Comparison of ENCODE assay signal across 23 cellular contexts in the genomic region with DNA sequence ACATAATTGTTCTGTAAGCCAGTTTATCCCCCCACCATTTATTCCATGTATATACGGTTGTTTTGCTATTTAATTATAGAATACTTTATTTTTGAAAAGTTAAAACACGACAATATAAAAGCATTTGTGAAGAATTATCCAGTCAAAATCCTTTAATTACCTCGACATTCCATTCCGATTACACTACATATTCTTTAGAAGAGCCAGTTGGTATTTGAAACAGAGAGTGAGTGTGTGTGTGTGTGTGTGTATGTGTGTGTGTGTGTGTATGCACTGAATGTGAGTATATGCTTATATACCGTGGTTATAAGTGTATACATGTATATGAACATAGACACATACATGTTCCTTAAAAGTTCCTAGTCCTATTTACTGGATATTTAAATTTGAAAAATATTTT.
DNase-seq lines count a peak whose midpoint lies in the region; TF ChIP-seq lines count a peak whose summit lies in the region.
"Had no signal": no experiment of that assay in that cellular context is flagged by ENCODE, and none has a peak within 500 bp of the region (broad histone marks: within the 10 kb centered on the region; RNA-seq: fewer than 3 reads in every experiment).

No MANE protein-coding gene starts in this region.

- H3K4me3 ChIP-seq in mammary epithelial cell (replicated peaks in 1 of 3; ENCODE audit: insufficient read depth in 1 of 3, low read depth in 2 of 3, low read length in 3 of 3) (no peak overlapping the region), mesendoderm (ENCODE audit: low read length) (no peak overlapping the region)
- H3K4me3 ChIP-seq: A549, gastroesophageal sphincter, GM12878 had no signal

- H3K9ac ChIP-seq in mammary epithelial cell (ENCODE audit: insufficient read depth, low read length) (no peak overlapping the region), mesendoderm (ENCODE audit: low read length) (no peak overlapping the region)

- H3K18ac ChIP-seq in mesendoderm (ENCODE audit: low read length), result no peak overlapping the region

- H4K8ac ChIP-seq in mesendoderm (ENCODE audit: low read depth, low read length), result no peak overlapping the region

- no peak overlapping the region for H3K4ac ChIP-seq in mesendoderm (ENCODE audit: low read depth, low read length)

- DNase-seq in ACHN (peak; percentile 4), mammary epithelial cell (peak; percentile 14), mesendoderm (peak; percentile 14), NCI-H2171 treated with DMSO at 0.1 percent for 48 hours (lab: John Stamatoyannopoulos, UW) (no peak), NCI-H2196 (lab: John Stamatoyannopoulos, UW; ENCODE audit: unreplicated experiment) (no peak), inferior parietal cortex (ENCODE audit: extremely low spot score) (no peak)
- no peak for DNase-seq in stimulated activated CD4-positive, alpha-beta T cell treated with anti-CD3 and anti-CD28 coated beads, Interleukin-2, amount 100 ng/mL, for 24 hours
- DNase-seq: activated CD4-positive, alpha-beta T cell treated with anti-CD3 and anti-CD28 coated beads for 48 hours; activated CD8-positive, alpha-beta memory T cell treated with anti-CD3 and anti-CD28 coated beads, Interleukin-2, amount 50 U/mL, for 48 hours; CD8-positive, alpha-beta memory T cell; effector CD8-positive, alpha-beta T cell; Karpas-422; mesenchymal stem cell; NCI-H1436; NCI-H446; stimulated activated CD4-positive, alpha-beta T cell treated with anti-CD3 and anti-CD28 coated beads, Interleukin-4, amount 100 ng/mL, for 24 hours; T1000 had no signal

- no peak for TF ChIP-seq CTCF in mammary epithelial cell (conservative IDR thresholded peaks at IDR 0.05 in 1 of 2, IDR thresholded peaks at IDR 0.05 in 1 of 2; ENCODE audit: extremely low read depth in 1 of 2, insufficient read depth in 1 of 2, low read depth in 1 of 2, low read length in 2 of 2)

- H3K23ac ChIP-seq in mesendoderm (ENCODE audit: low read length), result no peak overlapping the region

- H2BK120ac ChIP-seq in mesendoderm (ENCODE audit: low read depth, low read length), result no peak overlapping the region

- H2AK5ac ChIP-seq in mesendoderm (ENCODE audit: low read length), result no peak overlapping the region

- no peak overlapping the region for H4K5ac ChIP-seq in mesendoderm (ENCODE audit: low read length)

- H2AFZ ChIP-seq in mammary epithelial cell (ENCODE audit: low read depth, low read length), result no peak overlapping the region

- no peak overlapping the region for H3K56ac ChIP-seq in mesendoderm (ENCODE audit: low read length)

- no peaks in the 10 kb centered on the region for H3K9me3 ChIP-seq in mammary epithelial cell (replicated peaks; ENCODE audit: insufficient read depth, low read length)
- H3K9me3 ChIP-seq: A549, gastroesophageal sphincter, neutrophil had no signal

- TF ChIP-seq EP300 in Ishikawa (IDR thresholded peaks at IDR 0.05; ENCODE audit: borderline replicate concordance), result no peak

- H3K27me3 ChIP-seq in mammary epithelial cell (ENCODE audit: insufficient read depth, low read length) (no peaks in the 10 kb centered on the region), mesendoderm (ENCODE audit: insufficient read depth, low read length, poor library complexity) (no peaks in the 10 kb centered on the region)
- H3K27me3 ChIP-seq: gastroesophageal sphincter, neutrophil had no signal

- H3K27ac ChIP-seq in mammary epithelial cell (ENCODE audit: insufficient read depth, low read depth, low read length) (no peak overlapping the region), mesendoderm (ENCODE audit: low read depth, low read length) (no peak overlapping the region)
- H3K27ac ChIP-seq: A549, gastroesophageal sphincter, HL-60, neutrophil had no signal

- 98% methylated on average over 5 of the region's 5 CpGs for WGBS in mammary epithelial cell (ENCODE audit: low coverage, missing lambda C conversion rate)
- 100% methylated on average over 3 of the region's 5 CpGs for WGBS in mesendoderm (ENCODE audit: extremely low coverage, insufficient coverage, low lambda C conversion rate)

- H3K36me3 ChIP-seq in mammary epithelial cell (ENCODE audit: insufficient read depth, low read length) (peaks cover 3% of the 10 kb centered on the region), mesendoderm (ENCODE audit: control insufficient read depth, insufficient read depth, low read length) (no peaks in the 10 kb centered on the region)
- H3K36me3 ChIP-seq: neutrophil had no signal

- no peaks in the 10 kb centered on the region for H3K79me1 ChIP-seq in mesendoderm (ENCODE audit: low read length)

- no peak overlapping the region for H2BK5ac ChIP-seq in mesendoderm (ENCODE audit: low read length)

- H3K4me2 ChIP-seq in mammary epithelial cell (ENCODE audit: insufficient read depth, low read depth, low read length) (no peak overlapping the region), mesendoderm (ENCODE audit: low read length) (no peak overlapping the region)
- H3K4me2 ChIP-seq: A549 had no signal

- dilution Hi-C loops in mammary epithelial cell (cut with HindIII; ENCODE audit: low sequenced_read_pairs), result no loop called here

- no peak overlapping the region for H2BK15ac ChIP-seq in mesendoderm (replicated peaks; ENCODE audit: low read depth)

- CTCF ChIA-PET in mammary epithelial cell (lab: Charles Lee; ENCODE audit: low non-redundant PET), result no interaction called here

- H3K4me1 ChIP-seq in mammary epithelial cell (ENCODE audit: insufficient read depth, low read length) (no peaks in the 10 kb centered on the region), mesendoderm (ENCODE audit: control insufficient read depth, low read depth, low read length) (no peaks in the 10 kb centered on the region)
- H3K4me1 ChIP-seq: gastroesophageal sphincter had no signal

- intact Hi-C loops in mammary epithelial cell (cut with micrococcal nuclease), result loop anchor here (5.0 kb wide), 1 partner anchor 86 kb away; the partner anchor contains the start of gene KLF5

- BruUV-seq in mammary epithelial cell (replicated peaks; lab: Mats Ljungman, UMichigan), result no TSS peak

- TF ChIP-seq RAD21 in Ishikawa (IDR thresholded peaks at IDR 0.05; ENCODE audit: low read depth), result no peak

- H3K79me2 ChIP-seq in mammary epithelial cell (ENCODE audit: insufficient read depth, low read length), result no peaks in the 10 kb centered on the region
- H3K79me2 ChIP-seq in mesendoderm (ENCODE audit: control insufficient read depth, insufficient read depth, low read length), result no peaks in the 10 kb centered on the region

- in situ Hi-C loops in ACHN (cut with HindIII; ENCODE audit: low pct_ligation_motif_present, low pct_unique_long_range_greater_than_20kb, low sequenced_read_pairs) (no loop called here), mammary epithelial cell (cut with MboI; ENCODE audit: low sequenced_read_pairs in 2 of 2) (no loop called here)

- no peaks in the 10 kb centered on the region for H4K20me1 ChIP-seq in mammary epithelial cell (ENCODE audit: insufficient read depth, low read length)

TF ChIP-seq in Ishikawa, 13 proteins besides CTCF, POLR2A, EP300 and RAD21:
- TF ChIP-seq CREB1 (IDR thresholded peaks at IDR 0.05; ENCODE audit: low read depth) (no peak), TEAD4 (IDR thresholded peaks at IDR 0.05) (peak; percentile 80), REST (IDR thresholded peaks at IDR 0.05; ENCODE audit: low read depth) (no peak)

Comparison
In these comparisons a context has a peak if more than half of its experiments do, and no peak if none do; other contexts are left out.
1. DNase-seq: peak in ACHN (single experiment), mammary epithelial cell (single experiment) and mesendoderm (single experiment); none in NCI-H2171 treated with DMSO at 0.1 percent for 48 hours (single experiment), NCI-H2196 (single experiment), stimulated activated CD4-positive, alpha-beta T cell treated with anti-CD3 and anti-CD28 coated beads, Interleukin-2, amount 100 ng/mL, for 24 hours (0 of 2) and inferior parietal cortex (single experiment).